Comparison of ENCODE assay signal across 1 cellular context in the genomic region with DNA sequence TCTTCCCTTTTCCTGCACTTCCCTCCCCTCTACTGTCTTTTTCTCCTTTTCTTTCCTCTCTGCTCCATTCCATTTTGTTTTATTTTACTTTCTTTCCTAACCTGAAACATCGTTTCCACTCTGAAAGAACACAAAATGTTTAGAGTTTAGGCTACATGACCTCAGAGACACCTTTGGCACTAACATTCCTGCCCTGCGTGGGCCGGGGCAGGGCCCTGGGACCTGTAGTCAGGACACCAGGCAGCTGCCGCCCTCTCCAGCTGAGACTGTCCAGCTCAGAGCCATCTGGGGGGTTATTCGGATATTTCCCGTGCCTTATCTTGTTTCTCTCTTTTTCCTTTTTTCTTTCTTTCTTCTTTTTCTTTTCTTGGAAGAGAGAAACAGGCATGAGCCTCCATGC.
TF ChIP-seq lines count a peak whose summit lies in the region.

No MANE protein-coding gene starts in this region.

TF ChIP-seq in GM12891, 5 proteins besides CTCF, POLR2A, EP300 and RAD21 (continued from another document):
- no peak for TF ChIP-seq TAF1 (IDR thresholded peaks at IDR 0.05; ENCODE audit: low read depth, low read length)
